12 cellular contexts compared by ENCODE assay signal in the genomic region with DNA sequence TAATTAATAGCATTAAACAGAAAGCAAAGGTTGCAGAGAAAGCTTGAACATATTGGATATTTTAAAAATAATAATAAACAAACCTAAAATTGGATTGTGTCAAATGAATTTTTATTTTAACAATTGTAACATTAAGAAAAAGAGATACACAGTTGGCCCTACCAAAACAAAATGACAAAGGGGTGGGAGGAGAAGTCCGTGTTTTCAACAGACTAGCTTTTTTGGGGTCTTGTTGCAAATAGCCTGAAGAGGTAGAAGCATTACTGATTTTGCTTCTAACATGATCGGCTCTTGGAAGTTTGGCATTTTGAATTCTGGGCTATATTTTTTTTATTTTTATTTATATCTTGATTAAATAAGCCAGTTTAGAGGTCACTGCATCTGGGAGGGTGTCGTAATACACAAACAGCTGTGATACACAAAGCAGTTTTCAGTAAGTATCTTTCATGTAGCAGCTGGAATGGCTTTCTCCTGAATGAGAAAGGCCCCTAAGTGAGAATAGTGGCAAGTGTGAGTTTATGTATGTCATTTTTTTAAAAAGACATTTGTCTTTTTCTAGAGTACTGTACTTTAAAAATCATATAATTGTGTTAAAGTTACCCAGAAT.
DNase-seq lines count a peak whose midpoint lies in the region; ATAC-seq and TF ChIP-seq lines count a peak whose summit lies in the region.
"Had no signal": no experiment of that assay in that cellular context is flagged by ENCODE, and none has a peak within 500 bp of the region (broad histone marks: within the 10 kb centered on the region; RNA-seq: fewer than 3 reads in every experiment).

No MANE protein-coding gene starts in this region.

- H3K27ac ChIP-seq in BLaER1: no peak overlapping the region
- H3K27ac ChIP-seq: coronary artery, upper lobe of right lung had no signal

- H3K4me1 Mint-ChIP-seq in HFFc6 (ENCODE audit: low read depth) (peaks cover 30% of the 10 kb centered on the region), brain (peaks cover 39% of the 10 kb centered on the region), chondrocyte (ENCODE audit: low read depth) (peaks cover 35% of the 10 kb centered on the region)

- no peaks in the 10 kb centered on the region; the same call in 1 of the 2 replicates for H3K9me3 ChIP-seq in BLaER1
- H3K9me3 ChIP-seq: upper lobe of right lung had no signal

- TF ChIP-seq CTCF in HFFc6 (IDR thresholded peaks at IDR 0.05) (peak; percentile 11), brain (conservative IDR thresholded peaks at IDR 0.05) (no peak), chondrocyte (IDR thresholded peaks at IDR 0.05) (no peak)

- H4K20me1 ChIP-seq in BLaER1: no peaks in the 10 kb centered on the region

- no peaks in the 10 kb centered on the region for H3K36me3 Mint-ChIP-seq in HFFc6 (ENCODE audit: low read depth)
- H3K36me3 Mint-ChIP-seq in brain: no peaks in the 10 kb centered on the region
- H3K36me3 Mint-ChIP-seq in chondrocyte (ENCODE audit: low read depth): no peaks in the 10 kb centered on the region

- H3K9me3 Mint-ChIP-seq in HFFc6 (no peaks in the 10 kb centered on the region), brain (peaks cover 0 to 4% (median 0%) of the 10 kb centered on the region in 5 experiments), chondrocyte (ENCODE audit: low read depth) (no peaks in the 10 kb centered on the region)

- H3K27me3 ChIP-seq in BLaER1: no peaks in the 10 kb centered on the region
- H3K27me3 ChIP-seq: upper lobe of right lung had no signal

- H3K36me3 ChIP-seq in BLaER1: no peaks in the 10 kb centered on the region
- H3K36me3 ChIP-seq: upper lobe of right lung had no signal

- no peak overlapping the region for H3K4me3 ChIP-seq in BLaER1
- H3K4me3 ChIP-seq: coronary artery, upper lobe of right lung had no signal

- H3K9ac ChIP-seq in BLaER1: no peak overlapping the region

- DNase-seq in HFFc6 (no peak), middle frontal gyrus (ENCODE audit: extremely low spot score, low spot score) (peak; percentile 37), chondrocyte (ENCODE audit: low spot score) (no peak)
- DNase-seq: NCI-H524 treated with DMSO at 0.1 percent for 48 hours, T1000, upper lobe of right lung had no signal

- ATAC-seq in HG03442 (IDR thresholded peaks at IDR 0.05; ENCODE audit: unreplicated experiment) (no peak), GM18498 (IDR thresholded peaks at IDR 0.05; ENCODE audit: unreplicated experiment) (no peak), HG02870 (IDR thresholded peaks at IDR 0.05; ENCODE audit: unreplicated experiment) (no peak)
- ATAC-seq: upper lobe of right lung had no signal

- H3K4me3 Mint-ChIP-seq in HFFc6: peak overlapping the region; percentile 31; the same call in 1 of the 2 replicates
- peak overlapping the region in 3 of 5 experiments; percentile 40 to 52 (median 41) for H3K4me3 Mint-ChIP-seq in brain
- H3K4me3 Mint-ChIP-seq in chondrocyte (ENCODE audit: unreplicated experiment): no peak overlapping the region

- H3K4me1 ChIP-seq in BLaER1: peaks cover 28% of the 10 kb centered on the region

- H3K27me3 Mint-ChIP-seq in HFFc6 (ENCODE audit: insufficient read depth) (no peaks in the 10 kb centered on the region; the same call in 1 of the 2 replicates), brain (peaks cover 3% of the 10 kb centered on the region), chondrocyte (ENCODE audit: low read depth) (no peaks in the 10 kb centered on the region)

- peak overlapping the region; percentile 36; the same call in 1 of the 2 replicates for H3K27ac Mint-ChIP-seq in HFFc6
- peak overlapping the region in 4 of 5 experiments; percentile 28 to 87 (median 54) for H3K27ac Mint-ChIP-seq in brain
- no peak overlapping the region for H3K27ac Mint-ChIP-seq in chondrocyte (ENCODE audit: unreplicated experiment)

- H3K4me2 ChIP-seq in BLaER1: peak overlapping the region; percentile 70; the same call in 1 of the 2 replicates
